11 cellular contexts compared by ENCODE assay signal in genomic region chr4:186765138-186765537, GRCh38. TPM values are rescaled to one million over a fixed set of nuclear protein-coding genes. Genes with fewer than 3 reads are reported as not detected.
A peak's percentile ranks its signal among the peaks of the same experiment; 100 is the strongest.
DNase-seq lines count a peak whose midpoint lies in the region; ATAC-seq and TF ChIP-seq lines count a peak whose summit lies in the region.
"Had no signal": no experiment of that assay in that cellular context is flagged by ENCODE, and none has a peak within 500 bp of the region (broad histone marks: within the 10 kb centered on the region; RNA-seq: fewer than 3 reads in every experiment).

No MANE protein-coding gene starts in this region.

- peaks cover 16% of the 10 kb centered on the region for H3K4me1 ChIP-seq in foreskin keratinocyte

- peak overlapping the region; percentile 17 for H3K27ac Mint-ChIP-seq in type B pancreatic cell
- H3K27ac Mint-ChIP-seq: activated naive CD8-positive, alpha-beta T cell treated with anti-CD3 and anti-CD28 coated beads, Interleukin-2, amount 10 ng/mL, durations not matched to agents 7 days and 5 days had no signal

- DNase-seq in NCI-H748 (lab: John Stamatoyannopoulos, UW; ENCODE audit: unreplicated experiment) (peak; percentile 39), NCI-H748 treated with DMSO at 0.1 percent for 48 hours (lab: John Stamatoyannopoulos, UW) (no peak), SK-MEL-5 (ENCODE audit: low read depth, low spot score) (peak; percentile 49), foreskin keratinocyte (no peak), type B pancreatic cell (ENCODE audit: extremely low spot score, unreplicated experiment) (no peak), activated gamma-delta T cell treated with Interleukin-2 at 50 U/mL for 16 hours (no peak), DMS79 treated with DMSO at 0.1 percent for 48 hours (lab: John Stamatoyannopoulos, UW) (no peak)
- DNase-seq: activated naive CD8-positive, alpha-beta T cell treated with anti-CD3 and anti-CD28 coated beads, Interleukin-2, amount 10 ng/mL, durations not matched to agents 7 days and 5 days; NCI-H526 had no signal

- ATAC-seq in foreskin keratinocyte (peak; percentile 76), HG03460 (IDR thresholded peaks at IDR 0.05; ENCODE audit: unreplicated experiment) (no peak)

- H3K9me3 Mint-ChIP-seq in type B pancreatic cell: no peaks in the 10 kb centered on the region

- no peaks in the 10 kb centered on the region for H3K27me3 ChIP-seq in foreskin keratinocyte

- peaks cover 3% of the 10 kb centered on the region for H3K36me3 Mint-ChIP-seq in type B pancreatic cell
- H3K36me3 Mint-ChIP-seq: activated naive CD8-positive, alpha-beta T cell treated with anti-CD3 and anti-CD28 coated beads, Interleukin-2, amount 10 ng/mL, durations not matched to agents 7 days and 5 days had no signal

- H3K4me1 Mint-ChIP-seq in type B pancreatic cell (ENCODE audit: unreplicated experiment): peaks cover 17% of the 10 kb centered on the region
- H3K4me1 Mint-ChIP-seq: activated naive CD8-positive, alpha-beta T cell treated with anti-CD3 and anti-CD28 coated beads, Interleukin-2, amount 10 ng/mL, durations not matched to agents 7 days and 5 days had no signal

- H3K4me3 Mint-ChIP-seq in type B pancreatic cell: no peak overlapping the region
- H3K4me3 Mint-ChIP-seq: activated naive CD8-positive, alpha-beta T cell treated with anti-CD3 and anti-CD28 coated beads, Interleukin-2, amount 10 ng/mL, durations not matched to agents 7 days and 5 days had no signal

- in situ Hi-C loops in SK-MEL-5 (cut with HindIII; ENCODE audit: low pct_unique_long_range_greater_than_20kb, low sequenced_read_pairs): no loop called here

- TF ChIP-seq CTCF in foreskin keratinocyte (conservative IDR thresholded peaks at IDR 0.05): no peak
- TF ChIP-seq CTCF in type B pancreatic cell (conservative IDR thresholded peaks at IDR 0.05): no peak

- no peaks in the 10 kb centered on the region for H3K27me3 Mint-ChIP-seq in type B pancreatic cell
- H3K27me3 Mint-ChIP-seq: activated naive CD8-positive, alpha-beta T cell treated with anti-CD3 and anti-CD28 coated beads, Interleukin-2, amount 10 ng/mL, durations not matched to agents 7 days and 5 days had no signal

- no peak overlapping the region for H3K27ac ChIP-seq in foreskin keratinocyte
- H3K27ac ChIP-seq: VCaP had no signal

RNA-seq across cellular contexts. Expression of gene FAT1, which starts 41.5 kb away (rescaled TPM):
- total RNA-seq in SK-MEL-5 (2014; rRNA removed; shearing (Covaris generic)): 78.0 and 88.9 TPM in 2 replicates
- 75.3 and 95.6 TPM in 2 replicates for polyA plus RNA-seq in SK-MEL-5 (2015; cell fraction: cytosol; rRNA removed)
- 49.3 and 50.5 TPM in 2 replicates for polyA plus RNA-seq in SK-MEL-5 (2015; cell fraction: nucleus; rRNA removed)
- 288 and 372 TPM in 2 replicates for total RNA-seq in foreskin keratinocyte
- 76.3 and 112 TPM in 2 replicates for polyA plus RNA-seq in foreskin keratinocyte
- total RNA-seq in type B pancreatic cell (ENCODE audit: low replicate concordance): 188 and 197 TPM in 2 replicates
- total RNA-seq: activated naive CD8-positive, alpha-beta T cell treated with anti-CD3 and anti-CD28 coated beads, Interleukin-2, amount 10 ng/mL, durations not matched to agents 7 days and 5 days had no signal

Comparison
In these comparisons a context has a peak if more than half of its experiments do, and no peak if none do; other contexts are left out.
1. DNase-seq: peak in NCI-H748 (single experiment) and SK-MEL-5 (single experiment); none in NCI-H748 treated with DMSO at 0.1 percent for 48 hours (single experiment), foreskin keratinocyte (0 of 2), type B pancreatic cell (single experiment), activated gamma-delta T cell treated with Interleukin-2 at 50 U/mL for 16 hours (single experiment) and DMS79 treated with DMSO at 0.1 percent for 48 hours (single experiment).